ENCODE assay signal across 3 cellular contexts in the genomic region with DNA sequence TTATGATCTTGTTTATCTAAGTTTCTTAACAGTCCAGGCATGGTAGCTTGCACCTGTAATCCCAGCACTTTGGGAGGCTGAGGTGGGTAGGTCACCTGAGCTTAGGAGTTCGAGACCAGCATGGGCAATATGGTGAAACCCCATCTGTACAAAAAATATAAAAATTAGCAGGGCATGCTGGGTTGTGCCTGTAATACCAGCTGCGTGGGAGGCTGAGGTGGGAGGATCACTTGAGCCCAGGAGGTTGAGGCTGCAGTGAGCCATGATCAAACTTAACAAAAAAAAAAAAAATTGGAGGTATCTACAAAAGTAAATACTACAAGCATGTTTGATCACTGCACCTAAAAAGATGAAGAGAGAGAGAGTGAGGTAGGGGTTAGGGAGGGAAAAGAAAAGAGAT.
TF ChIP-seq lines count a peak whose summit lies in the region.

No MANE protein-coding gene starts in this region.

TF ChIP-seq in HepG2, 621 proteins besides CTCF, POLR2A, EP300 and RAD21:
- TF ChIP-seq, protein P1, sequence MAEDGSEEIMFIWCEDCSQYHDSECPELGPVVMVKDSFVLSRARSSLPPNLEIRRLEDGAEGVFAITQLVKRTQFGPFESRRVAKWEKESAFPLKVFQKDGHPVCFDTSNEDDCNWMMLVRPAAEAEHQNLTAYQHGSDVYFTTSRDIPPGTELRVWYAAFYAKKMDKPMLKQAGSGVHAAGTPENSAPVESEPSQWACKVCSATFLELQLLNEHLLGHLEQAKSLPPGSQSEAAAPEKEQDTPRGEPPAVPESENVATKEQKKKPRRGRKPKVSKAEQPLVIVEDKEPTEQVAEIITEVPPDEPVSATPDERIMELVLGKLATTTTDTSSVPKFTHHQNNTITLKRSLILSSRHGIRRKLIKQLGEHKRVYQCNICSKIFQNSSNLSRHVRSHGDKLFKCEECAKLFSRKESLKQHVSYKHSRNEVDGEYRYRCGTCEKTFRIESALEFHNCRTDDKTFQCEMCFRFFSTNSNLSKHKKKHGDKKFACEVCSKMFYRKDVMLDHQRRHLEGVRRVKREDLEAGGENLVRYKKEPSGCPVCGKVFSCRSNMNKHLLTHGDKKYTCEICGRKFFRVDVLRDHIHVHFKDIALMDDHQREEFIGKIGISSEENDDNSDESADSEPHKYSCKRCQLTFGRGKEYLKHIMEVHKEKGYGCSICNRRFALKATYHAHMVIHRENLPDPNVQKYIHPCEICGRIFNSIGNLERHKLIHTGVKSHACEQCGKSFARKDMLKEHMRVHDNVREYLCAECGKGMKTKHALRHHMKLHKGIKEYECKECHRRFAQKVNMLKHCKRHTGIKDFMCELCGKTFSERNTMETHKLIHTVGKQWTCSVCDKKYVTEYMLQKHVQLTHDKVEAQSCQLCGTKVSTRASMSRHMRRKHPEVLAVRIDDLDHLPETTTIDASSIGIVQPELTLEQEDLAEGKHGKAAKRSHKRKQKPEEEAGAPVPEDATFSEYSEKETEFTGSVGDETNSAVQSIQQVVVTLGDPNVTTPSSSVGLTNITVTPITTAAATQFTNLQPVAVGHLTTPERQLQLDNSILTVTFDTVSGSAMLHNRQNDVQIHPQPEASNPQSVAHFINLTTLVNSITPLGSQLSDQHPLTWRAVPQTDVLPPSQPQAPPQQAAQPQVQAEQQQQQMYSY (CRISPR knock-in tag; IDR thresholded peaks at IDR 0.05) = no peak
- TF ChIP-seq, protein P2, sequence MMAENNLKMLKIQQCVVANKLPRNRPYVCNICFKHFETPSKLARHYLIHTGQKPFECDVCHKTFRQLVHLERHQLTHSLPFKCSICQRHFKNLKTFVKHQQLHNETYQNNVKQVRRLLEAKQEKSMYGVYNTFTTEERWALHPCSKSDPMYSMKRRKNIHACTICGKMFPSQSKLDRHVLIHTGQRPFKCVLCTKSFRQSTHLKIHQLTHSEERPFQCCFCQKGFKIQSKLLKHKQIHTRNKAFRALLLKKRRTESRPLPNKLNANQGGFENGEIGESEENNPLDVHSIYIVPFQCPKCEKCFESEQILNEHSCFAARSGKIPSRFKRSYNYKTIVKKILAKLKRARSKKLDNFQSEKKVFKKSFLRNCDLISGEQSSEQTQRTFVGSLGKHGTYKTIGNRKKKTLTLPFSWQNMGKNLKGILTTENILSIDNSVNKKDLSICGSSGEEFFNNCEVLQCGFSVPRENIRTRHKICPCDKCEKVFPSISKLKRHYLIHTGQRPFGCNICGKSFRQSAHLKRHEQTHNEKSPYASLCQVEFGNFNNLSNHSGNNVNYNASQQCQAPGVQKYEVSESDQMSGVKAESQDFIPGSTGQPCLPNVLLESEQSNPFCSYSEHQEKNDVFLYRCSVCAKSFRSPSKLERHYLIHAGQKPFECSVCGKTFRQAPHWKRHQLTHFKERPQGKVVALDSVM (CRISPR knock-in tag; IDR thresholded peaks at IDR 0.05) = peak; percentile 38; the same call in 1 of the 2 replicates

TF ChIP-seq in HEK293, 187 proteins besides CTCF, POLR2A, EP300 and RAD21:
- no peak for TF ChIP-seq ZNF37A (tag by site-specific recombination; IDR thresholded peaks at IDR 0.05)
- no peak for TF ChIP-seq ZNF24 (tag by site-specific recombination; IDR thresholded peaks at IDR 0.05)
- TF ChIP-seq IKZF3 (tag by site-specific recombination; IDR thresholded peaks at IDR 0.05) = no peak
- no peak for TF ChIP-seq ZNF354C (tag by site-specific recombination; IDR thresholded peaks at IDR 0.05; ENCODE audit: borderline replicate concordance, low read depth)
- TF ChIP-seq SP3 (tag by site-specific recombination; IDR thresholded peaks at IDR 0.05) = no peak
- TF ChIP-seq ZNF335 (tag by site-specific recombination; conservative IDR thresholded peaks at IDR 0.05) = no peak
- no peak for TF ChIP-seq ZNF175 (tag by site-specific recombination; IDR thresholded peaks at IDR 0.05)
- TF ChIP-seq ZNF140 (tag by site-specific recombination; IDR thresholded peaks at IDR 0.05) = no peak
- TF ChIP-seq KLF9 (tag by site-specific recombination; IDR thresholded peaks at IDR 0.05; ENCODE audit: low read depth) = no peak
- TF ChIP-seq, protein P3, sequence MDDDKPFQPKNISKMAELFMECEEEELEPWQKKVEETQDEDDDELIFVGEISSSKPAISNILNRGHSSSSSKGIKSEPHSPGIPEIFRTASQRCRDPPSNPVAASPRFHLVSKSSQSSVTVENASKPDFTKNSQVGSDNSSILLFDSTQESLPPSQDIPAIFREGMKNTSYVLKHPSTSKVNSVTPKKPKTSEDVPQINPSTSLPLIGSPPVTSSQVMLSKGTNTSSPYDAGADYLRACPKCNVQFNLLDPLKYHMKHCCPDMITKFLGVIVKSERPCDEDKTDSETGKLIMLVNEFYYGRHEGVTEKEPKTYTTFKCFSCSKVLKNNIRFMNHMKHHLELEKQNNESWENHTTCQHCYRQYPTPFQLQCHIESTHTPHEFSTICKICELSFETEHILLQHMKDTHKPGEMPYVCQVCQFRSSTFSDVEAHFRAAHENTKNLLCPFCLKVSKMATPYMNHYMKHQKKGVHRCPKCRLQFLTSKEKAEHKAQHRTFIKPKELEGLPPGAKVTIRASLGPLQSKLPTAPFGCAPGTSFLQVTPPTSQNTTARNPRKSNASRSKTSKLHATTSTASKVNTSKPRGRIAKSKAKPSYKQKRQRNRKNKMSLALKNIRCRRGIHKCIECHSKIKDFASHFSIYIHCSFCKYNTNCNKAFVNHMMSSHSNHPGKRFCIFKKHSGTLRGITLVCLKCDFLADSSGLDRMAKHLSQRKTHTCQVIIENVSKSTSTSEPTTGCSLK (tag by site-specific recombination; IDR thresholded peaks at IDR 0.05) = no peak
- TF ChIP-seq ZNF391 (tag by site-specific recombination; IDR thresholded peaks at IDR 0.05; ENCODE audit: borderline replicate concordance, low read depth) = no peak
- no peak for TF ChIP-seq GFI1B (tag by site-specific recombination; IDR thresholded peaks at IDR 0.05)
- TF ChIP-seq ZFHX2 (tag by site-specific recombination; conservative IDR thresholded peaks at IDR 0.05) = peak; percentile 64
- no peak for TF ChIP-seq RBAK (tag by site-specific recombination; IDR thresholded peaks at IDR 0.05)
- TF ChIP-seq EGR2 (tag by site-specific recombination; IDR thresholded peaks at IDR 0.05; ENCODE audit: low read depth) = peak; percentile 59
- no peak for TF ChIP-seq ZNF558 (tag by site-specific recombination; IDR thresholded peaks at IDR 0.05)
- TF ChIP-seq, protein P4, sequence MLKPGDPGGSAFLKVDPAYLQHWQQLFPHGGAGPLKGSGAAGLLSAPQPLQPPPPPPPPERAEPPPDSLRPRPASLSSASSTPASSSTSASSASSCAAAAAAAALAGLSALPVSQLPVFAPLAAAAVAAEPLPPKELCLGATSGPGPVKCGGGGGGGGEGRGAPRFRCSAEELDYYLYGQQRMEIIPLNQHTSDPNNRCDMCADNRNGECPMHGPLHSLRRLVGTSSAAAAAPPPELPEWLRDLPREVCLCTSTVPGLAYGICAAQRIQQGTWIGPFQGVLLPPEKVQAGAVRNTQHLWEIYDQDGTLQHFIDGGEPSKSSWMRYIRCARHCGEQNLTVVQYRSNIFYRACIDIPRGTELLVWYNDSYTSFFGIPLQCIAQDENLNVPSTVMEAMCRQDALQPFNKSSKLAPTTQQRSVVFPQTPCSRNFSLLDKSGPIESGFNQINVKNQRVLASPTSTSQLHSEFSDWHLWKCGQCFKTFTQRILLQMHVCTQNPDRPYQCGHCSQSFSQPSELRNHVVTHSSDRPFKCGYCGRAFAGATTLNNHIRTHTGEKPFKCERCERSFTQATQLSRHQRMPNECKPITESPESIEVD (tag by site-specific recombination; IDR thresholded peaks at IDR 0.05) = no peak

TF ChIP-seq in K562, 482 proteins besides CTCF, POLR2A, EP300 and RAD21:
- TF ChIP-seq RBM22 (IDR thresholded peaks at IDR 0.05; ENCODE audit: low read depth, low read length, poor library complexity, severe bottlenecking) = no peak
- no peak for TF ChIP-seq SMARCA5 (IDR thresholded peaks at IDR 0.05)
- TF ChIP-seq, protein P5, sequence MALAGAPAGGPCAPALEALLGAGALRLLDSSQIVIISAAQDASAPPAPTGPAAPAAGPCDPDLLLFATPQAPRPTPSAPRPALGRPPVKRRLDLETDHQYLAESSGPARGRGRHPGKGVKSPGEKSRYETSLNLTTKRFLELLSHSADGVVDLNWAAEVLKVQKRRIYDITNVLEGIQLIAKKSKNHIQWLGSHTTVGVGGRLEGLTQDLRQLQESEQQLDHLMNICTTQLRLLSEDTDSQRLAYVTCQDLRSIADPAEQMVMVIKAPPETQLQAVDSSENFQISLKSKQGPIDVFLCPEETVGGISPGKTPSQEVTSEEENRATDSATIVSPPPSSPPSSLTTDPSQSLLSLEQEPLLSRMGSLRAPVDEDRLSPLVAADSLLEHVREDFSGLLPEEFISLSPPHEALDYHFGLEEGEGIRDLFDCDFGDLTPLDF (CRISPR knock-in tag; IDR thresholded peaks at IDR 0.05) = no peak
- TF ChIP-seq MED1 (CRISPR knock-in tag; IDR thresholded peaks at IDR 0.05; ENCODE audit: borderline replicate concordance) = no peak
- no peak for TF ChIP-seq DMBX1 (CRISPR knock-in tag; IDR thresholded peaks at IDR 0.05; ENCODE audit: borderline replicate concordance)
- peak; percentile 57 for TF ChIP-seq EGR1 (conservative IDR thresholded peaks at IDR 0.05)
- TF ChIP-seq SP1 (CRISPR knock-in tag; IDR thresholded peaks at IDR 0.05) = no peak
